In genomic region chr14:49692895-49693737, GRCh38 we compare ENCODE assay signal across 8 cellular contexts.
A peak's percentile ranks its signal among the peaks of the same experiment; 100 is the strongest.
DNase-seq lines count a peak whose midpoint lies in the region; ATAC-seq and TF ChIP-seq lines count a peak whose summit lies in the region.

KLHDC1 (plus strand) TSS chr14:49693120; CDS start chr14:49693195, 75 bp downstream.

- H3K36me3 Mint-ChIP-seq in nephron (ENCODE audit: low read depth), result no peaks in the 10 kb centered on the region

- peaks cover 3% of the 10 kb centered on the region for H3K27me3 Mint-ChIP-seq in nephron (ENCODE audit: low read depth)

- ATAC-seq in GM21619 (IDR thresholded peaks at IDR 0.05; ENCODE audit: unreplicated experiment), result peak; percentile 62

- H3K4me3 Mint-ChIP-seq in nephron, result peak within 1 kb of the TSS; percentile 78 to 88 (median 83)

- peaks cover 17% of the 10 kb centered on the region for H3K4me1 Mint-ChIP-seq in nephron

- in situ Hi-C loops in KBM-7 (cut with MboI; ENCODE audit: low pct_unique_long_range_greater_than_20kb, low sequenced_read_pairs), result no loop called here

- peak; percentile 89 for DNase-seq in DMS53 (lab: John Stamatoyannopoulos, UW)
- peak; percentile 72 for DNase-seq in KBM-7
- DNase-seq in RKO (ENCODE audit: low spot score), result peak; percentile 76
- DNase-seq in activated T-helper 9 cell treated with anti-CD3 and anti-CD28 coated beads, Interleukin-2, amount 50 U/mL, for 16 hours (ENCODE audit: low read depth), result peak; percentile 68
- peak; percentile 79 for DNase-seq in fibroblast of pulmonary artery (ENCODE audit: low read depth)
- peak; percentile 73 for DNase-seq in stimulated activated naive CD4-positive, alpha-beta T cell treated with Interleukin-2 at 50 U/mL for 16 hours (lab: John Stamatoyannopoulos, UW)

- no peaks in the 10 kb centered on the region for H3K9me3 Mint-ChIP-seq in nephron

- TF ChIP-seq CTCF in fibroblast of pulmonary artery (IDR thresholded peaks at IDR 0.05; ENCODE audit: low read length, missing control alignments), result no peak
- TF ChIP-seq CTCF in nephron (IDR thresholded peaks at IDR 0.05; ENCODE audit: unreplicated experiment in 3 of 3), result no peak

- peak within 1 kb of the TSS; percentile 97 to 98 (median 98) for H3K27ac Mint-ChIP-seq in nephron

- H3K4me3 ChIP-seq in fibroblast of pulmonary artery (replicated peaks; ENCODE audit: low read depth, low read length), result peak within 1 kb of the TSS; percentile 69

Comparison
In these comparisons a context has a peak if more than half of its experiments do, and no peak if none do; other contexts are left out.
1. Peak in every context shown above with its lines: DNase-seq, ATAC-seq and H3K4me3 ChIP-seq.